Comparison of ENCODE assay signal across 6 cellular contexts in the genomic region with DNA sequence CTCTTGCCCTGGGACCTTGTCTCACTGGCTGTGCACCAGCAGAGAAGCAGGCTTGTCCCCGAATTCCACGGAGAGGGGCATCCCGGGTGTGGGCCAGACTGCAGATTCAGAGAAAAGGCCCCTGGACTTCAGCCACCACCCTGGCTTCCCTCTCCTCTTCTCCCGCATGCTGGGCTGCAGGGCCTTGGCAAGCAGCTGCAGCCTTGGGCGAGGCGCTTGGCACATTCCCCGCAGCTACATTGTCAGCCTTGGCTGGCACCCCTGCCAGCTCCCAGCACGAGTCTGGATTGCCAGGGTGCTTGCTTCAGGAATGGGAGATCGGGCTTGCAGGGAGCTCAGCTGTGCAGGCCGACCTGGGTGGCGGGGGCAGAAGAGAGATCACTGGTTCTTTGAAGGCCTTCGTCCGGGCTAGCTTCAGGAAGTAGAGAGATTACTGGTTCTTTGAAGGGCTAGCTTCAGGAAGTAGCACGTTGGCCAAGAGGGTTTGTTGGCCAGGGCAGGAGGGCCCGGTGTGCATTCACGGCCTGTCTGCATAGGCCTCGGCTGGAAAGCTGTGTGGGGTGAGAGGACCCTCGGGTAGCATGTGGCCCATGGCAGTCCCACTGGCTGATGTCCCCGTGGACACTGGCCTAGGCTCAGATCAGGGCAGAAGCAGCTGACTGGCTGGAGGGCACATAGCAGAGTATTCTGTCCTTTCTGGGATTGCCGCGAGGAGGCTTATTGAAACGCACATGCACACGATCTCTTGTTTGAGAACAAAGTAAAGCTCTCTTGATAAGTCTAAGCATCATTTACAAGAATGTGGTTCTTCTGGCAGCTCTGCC. TPM values are rescaled to one million over a fixed set of nuclear protein-coding genes. Genes with fewer than 3 reads are reported as not detected.
DNase-seq lines count a peak whose midpoint lies in the region.

No MANE protein-coding gene starts in this region.

- CTCF ChIA-PET in CD8-positive, alpha-beta memory T cell (lab: Charles Lee), result interaction anchor here (0.6 to 1.5 kb wide), 5 partner anchors 8 to 283 kb away, joined by 3 to 4 read pairs (median 3); no protein-coding TSS in a partner anchor

- peaks cover 27 to 46% (median 28%) of the 10 kb centered on the region in 3 donors for H3K4me1 Mint-ChIP-seq in CD8-positive, alpha-beta memory T cell

- H3K4me3 ChIP-seq in CD8-positive, alpha-beta memory T cell (ENCODE audit: low read length), result no peak overlapping the region
- no peak overlapping the region for H3K4me3 ChIP-seq in NT2/D1 (ENCODE audit: insufficient read length, low read depth)

- H3K36me3 ChIP-seq in CD8-positive, alpha-beta memory T cell (ENCODE audit: insufficient read depth, low read length), result no peaks in the 10 kb centered on the region
- H3K36me3 ChIP-seq in NT2/D1 (ENCODE audit: insufficient read depth, insufficient read length, low read length), result peaks cover 18% of the 10 kb centered on the region

- intact Hi-C loops in head of caudate nucleus (cut with DNase I), result no loop called here

- H3K4me3 Mint-ChIP-seq in CD8-positive, alpha-beta memory T cell, result peak overlapping the region; percentile 60 to 85 (median 69)

- no peak for DNase-seq in CD8-positive, alpha-beta memory T cell
- DNase-seq in NT2/D1 (ENCODE audit: low read depth, low spot score) (no peak), head of caudate nucleus (peak; percentile 41 to 88 (median 73)), substantia nigra (lab: John Stamatoyannopoulos, UW) (peak in 47 of 49 donors; percentile 4 to 83 (median 63)), islet precursor cell (no peak)
- no peak for DNase-seq in activated CD4-positive, alpha-beta T cell treated with anti-CD3 and anti-CD28 coated beads for 48 hours

- H3K4me1 ChIP-seq in CD8-positive, alpha-beta memory T cell (ENCODE audit: insufficient read depth, low read length), result peaks cover 17% of the 10 kb centered on the region
- peaks cover 8% of the 10 kb centered on the region for H3K4me1 ChIP-seq in NT2/D1 (ENCODE audit: insufficient read depth, insufficient read length)

- no peaks in the 10 kb centered on the region for H3K9me3 ChIP-seq in CD8-positive, alpha-beta memory T cell (ENCODE audit: low read length)
- H3K9me3 ChIP-seq in NT2/D1 (ENCODE audit: insufficient read depth, low read length), result 0 out of 2 replicates have a peak, but pooled peaks cover 6% of the 10 kb centered on the region

- H3K9ac ChIP-seq in NT2/D1 (ENCODE audit: insufficient read length, low read depth), result peak overlapping the region; percentile 64

- POLR2A ChIA-PET in CD8-positive, alpha-beta memory T cell (lab: Charles Lee), result no interaction called here

- no peaks in the 10 kb centered on the region for H3K27me3 ChIP-seq in CD8-positive, alpha-beta memory T cell (ENCODE audit: insufficient read depth, low read length, poor library complexity, severe bottlenecking)
- no peaks in the 10 kb centered on the region for H3K27me3 ChIP-seq in NT2/D1 (ENCODE audit: insufficient read depth, insufficient read length)

- peaks cover 0 to 1% of the 10 kb centered on the region in 2 donors for H3K27me3 Mint-ChIP-seq in CD8-positive, alpha-beta memory T cell

- no peaks in the 10 kb centered on the region for H3K9me3 Mint-ChIP-seq in CD8-positive, alpha-beta memory T cell

- H3K36me3 Mint-ChIP-seq in CD8-positive, alpha-beta memory T cell, result peaks cover 0 to 15% (median 2%) of the 10 kb centered on the region in 3 donors

- H3K27ac Mint-ChIP-seq in CD8-positive, alpha-beta memory T cell, result peak overlapping the region; percentile 50 to 96 (median 80)

- H3K27ac ChIP-seq in CD8-positive, alpha-beta memory T cell (ENCODE audit: low read depth, low read length), result peak overlapping the region; percentile 61
- peak overlapping the region; percentile 61 for H3K27ac ChIP-seq in substantia nigra (ENCODE audit: low read depth, low read length, poor library complexity, severe bottlenecking)

RNA-seq across cellular contexts. Expression of gene ABCD1, which starts 2.7 kb away (rescaled TPM):
- total RNA-seq in CD8-positive, alpha-beta memory T cell, result 1 to 10 TPM; 3.9 to 4.1 TPM
- polyA plus RNA-seq in CD8-positive, alpha-beta memory T cell, result 3.4 TPM

RNA-seq across cellular contexts. Expression of gene BCAP31, which starts 3.1 kb away (rescaled TPM):
- 100 to 1,000 TPM; 140 to 153 TPM for total RNA-seq in CD8-positive, alpha-beta memory T cell
- 333 TPM for polyA plus RNA-seq in CD8-positive, alpha-beta memory T cell

RNA-seq across cellular contexts. Expression of gene PLXNB3, which starts 36.7 kb away (rescaled TPM):
- total RNA-seq in CD8-positive, alpha-beta memory T cell, result under 1 TPM; 0.51 to 0.57 TPM
- not detected for polyA plus RNA-seq in CD8-positive, alpha-beta memory T cell

RNA-seq across cellular contexts. Expression of gene SLC6A8, which starts 39.6 kb away (rescaled TPM):
- total RNA-seq in CD8-positive, alpha-beta memory T cell, result 1 to 10 TPM; 1.0 to 1.2 TPM
- polyA plus RNA-seq in CD8-positive, alpha-beta memory T cell, result 0.12 TPM

RNA-seq across cellular contexts. Expression of gene SRPK3, which starts 53.5 kb away (rescaled TPM):
- not detected for total RNA-seq in CD8-positive, alpha-beta memory T cell
- not detected for polyA plus RNA-seq in CD8-positive, alpha-beta memory T cell

Comparison
In these comparisons a context has a peak if more than half of its experiments do, and no peak if none do; other contexts are left out.
1. DNase-seq: peak in head of caudate nucleus (42 of 42) and substantia nigra (47 of 49); none in CD8-positive, alpha-beta memory T cell (0 of 5), NT2/D1 (single experiment), islet precursor cell (single experiment) and activated CD4-positive, alpha-beta T cell treated with anti-CD3 and anti-CD28 coated beads for 48 hours (single experiment).